In genomic region chr20:46206025-46206424, GRCh38 we compare ENCODE assay signal across 1 cellular context.
TF ChIP-seq lines count a peak whose summit lies in the region.

No MANE protein-coding gene starts in this region.

TF ChIP-seq in K562, 482 proteins besides CTCF, POLR2A, EP300 and RAD21 (continued from another document):
- no peak for TF ChIP-seq ZNF586 (CRISPR knock-in tag; conservative IDR thresholded peaks at IDR 0.05)
- no peak for TF ChIP-seq KLF16 (IDR thresholded peaks at IDR 0.05)
- TF ChIP-seq CBX1 (IDR thresholded peaks at IDR 0.05; ENCODE audit: low read depth), result peak; percentile 95; the same call in 1 of the 2 replicates
- no peak for TF ChIP-seq CBFA2T3 (IDR thresholded peaks at IDR 0.05)
- 0 out of 2 replicates have a peak, but pooled peaks have one; percentile 51 for TF ChIP-seq ZSCAN32 (CRISPR knock-in tag; IDR thresholded peaks at IDR 0.05)
- no peak for TF ChIP-seq MCM3 (IDR thresholded peaks at IDR 0.05)
- TF ChIP-seq NUFIP1 (IDR thresholded peaks at IDR 0.05; ENCODE audit: partially characterized antibody), result no peak
- TF ChIP-seq NELFE (IDR thresholded peaks at IDR 0.05; ENCODE audit: insufficient read depth, insufficient read length), result no peak
- TF ChIP-seq PBX2 (CRISPR knock-in tag; IDR thresholded peaks at IDR 0.05; ENCODE audit: low read depth), result no peak
- TF ChIP-seq PBX2 (tag; conservative IDR thresholded peaks at IDR 0.05; ENCODE audit: low read depth), result no peak
- TF ChIP-seq ZNF75A (CRISPR knock-in tag; IDR thresholded peaks at IDR 0.05), result no peak
- no peak for TF ChIP-seq SIN3A (IDR thresholded peaks at IDR 0.05; ENCODE audit: borderline replicate concordance in 2 of 2, control insufficient read depth in 1 of 2, low read depth in 2 of 2, low read length in 2 of 2)
- peak; percentile 97 for TF ChIP-seq SPI1 (IDR thresholded peaks at IDR 0.05; ENCODE audit: borderline replicate concordance, low read depth, low read length)
- TF ChIP-seq CTBP1 (IDR thresholded peaks at IDR 0.05; ENCODE audit: borderline replicate concordance), result peak; percentile 68; the same call in 1 of the 2 replicates
- TF ChIP-seq JUND (IDR thresholded peaks at IDR 0.05; ENCODE audit: borderline replicate concordance, low read depth, low read length), result peak; percentile 95
- TF ChIP-seq JUND (tag; IDR thresholded peaks at IDR 0.05; ENCODE audit: borderline replicate concordance, low read depth, low read length), result peak; percentile 97
- TF ChIP-seq ZNF133 (CRISPR knock-in tag; IDR thresholded peaks at IDR 0.05), result no peak
- no peak for TF ChIP-seq THRAP3 (IDR thresholded peaks at IDR 0.05; ENCODE audit: borderline replicate concordance)
- TF ChIP-seq ZNF395 (CRISPR knock-in tag; IDR thresholded peaks at IDR 0.05), result no peak
- peak; percentile 29; the same call in 1 of the 2 replicates for TF ChIP-seq ZNF24 (IDR thresholded peaks at IDR 0.05)
- TF ChIP-seq NR0B1 (IDR thresholded peaks at IDR 0.05; ENCODE audit: partially characterized antibody), result no peak
- TF ChIP-seq ZNF449 (CRISPR knock-in tag; IDR thresholded peaks at IDR 0.05), result no peak
- TF ChIP-seq NRF1 (conservative IDR thresholded peaks at IDR 0.05 in 1 of 2, IDR thresholded peaks at IDR 0.05 in 1 of 2), result peak in 1 of 2 experiments; percentile 14; a peak in 1 of 4 replicates
- TF ChIP-seq JUN (IDR thresholded peaks at IDR 0.05; ENCODE audit: borderline replicate concordance, low read depth, low read length), result peak; percentile 76
- no peak for TF ChIP-seq JUN (CRISPR knock-in tag; IDR thresholded peaks at IDR 0.05; ENCODE audit: borderline replicate concordance)
- TF ChIP-seq ETV6 (IDR thresholded peaks at IDR 0.05; ENCODE audit: borderline replicate concordance in 1 of 2, low read depth in 2 of 2, low read length in 1 of 2), result peak in 1 of 2 experiments; percentile 67; a peak in 3 of 4 replicates
- no peak for TF ChIP-seq ETV6 (CRISPR knock-in tag; IDR thresholded peaks at IDR 0.05; ENCODE audit: borderline replicate concordance)
- TF ChIP-seq FIP1L1 (IDR thresholded peaks at IDR 0.05; ENCODE audit: low read depth, low read length, poor library complexity, severe bottlenecking), result no peak
- TF ChIP-seq ZNF764 (CRISPR knock-in tag; IDR thresholded peaks at IDR 0.05; ENCODE audit: low read depth), result no peak
- TF ChIP-seq IFI16 (CRISPR knock-in tag; IDR thresholded peaks at IDR 0.05), result no peak
- TF ChIP-seq NFXL1 (CRISPR knock-in tag; IDR thresholded peaks at IDR 0.05), result no peak
- TF ChIP-seq ZNF277 (CRISPR knock-in tag; IDR thresholded peaks at IDR 0.05; ENCODE audit: borderline replicate concordance), result no peak
- TF ChIP-seq DEAF1 (CRISPR knock-in tag; IDR thresholded peaks at IDR 0.05), result no peak
- TF ChIP-seq SMARCC2 (IDR thresholded peaks at IDR 0.05; ENCODE audit: low read depth), result no peak
- no peak for TF ChIP-seq MYNN (IDR thresholded peaks at IDR 0.05)
- no peak for TF ChIP-seq MYNN (CRISPR knock-in tag; IDR thresholded peaks at IDR 0.05)
- TF ChIP-seq ZNF23 (CRISPR knock-in tag; IDR thresholded peaks at IDR 0.05), result no peak
- TF ChIP-seq NR2C2 (CRISPR knock-in tag; IDR thresholded peaks at IDR 0.05), result no peak
- peak; percentile 78 for TF ChIP-seq NR2C2 (tag; IDR thresholded peaks at IDR 0.05)
- TF ChIP-seq CREM (IDR thresholded peaks at IDR 0.05; ENCODE audit: low read depth), result 0 out of 2 replicates have a peak, but pooled peaks have one; percentile 15
- TF ChIP-seq ZKSCAN3 (CRISPR knock-in tag; IDR thresholded peaks at IDR 0.05), result no peak
- TF ChIP-seq DPF2 (IDR thresholded peaks at IDR 0.05), result peak; percentile 62; the same call in 1 of the 2 replicates
- no peak; the same call in 1 of the 2 replicates for TF ChIP-seq RNF2 (IDR thresholded peaks at IDR 0.05)
- peak; percentile 85 for TF ChIP-seq ATF3 (IDR thresholded peaks at IDR 0.05)
- TF ChIP-seq ATF3 (CRISPR knock-in tag; conservative IDR thresholded peaks at IDR 0.05), result 0 out of 2 replicates have a peak, but pooled peaks have one; percentile 42
- peak; percentile 81; the same call in 1 of the 2 replicates for TF ChIP-seq BCOR (IDR thresholded peaks at IDR 0.05)
- TF ChIP-seq HDAC2 (IDR thresholded peaks at IDR 0.05), result peak; percentile 51; the same call in 1 of the 2 replicates
- TF ChIP-seq CHD4 (IDR thresholded peaks at IDR 0.05; ENCODE audit: insufficient read depth, insufficient replicate concordance, low read depth, low read length, poor library complexity, severe bottlenecking), result peak; percentile 51
- no peak for TF ChIP-seq TBL1XR1 (IDR thresholded peaks at IDR 0.05; ENCODE audit: low read length in 2 of 2)
- no peak for TF ChIP-seq PRDM10 (IDR thresholded peaks at IDR 0.05; ENCODE audit: partially characterized antibody)
- TF ChIP-seq PHF8 (IDR thresholded peaks at IDR 0.05; ENCODE audit: borderline replicate concordance, low read length), result no peak
- TF ChIP-seq ZZZ3 (IDR thresholded peaks at IDR 0.05), result no peak
- TF ChIP-seq HMGN3 (IDR thresholded peaks at IDR 0.05; ENCODE audit: borderline replicate concordance, extremely low read depth, insufficient read length, low read depth, low read length), result no peak
- TF ChIP-seq MYC (IDR thresholded peaks at IDR 0.05; ENCODE audit: low read depth, low read length), result no peak
- no peak for TF ChIP-seq MYC (CRISPR knock-in tag; IDR thresholded peaks at IDR 0.05; ENCODE audit: borderline replicate concordance, low read depth)
- TF ChIP-seq HDAC3 (IDR thresholded peaks at IDR 0.05; ENCODE audit: borderline replicate concordance, partially characterized antibody), result no peak
- TF ChIP-seq ZNF134 (CRISPR knock-in tag; conservative IDR thresholded peaks at IDR 0.05), result no peak
- no peak for TF ChIP-seq TCFL5 (CRISPR knock-in tag; conservative IDR thresholded peaks at IDR 0.05)
- no peak for TF ChIP-seq SNRNP70 (optimal IDR thresholded peaks at IDR 0.05; ENCODE audit: low read depth, low read length)
